24 cellular contexts compared by ENCODE assay signal in the genomic region with DNA sequence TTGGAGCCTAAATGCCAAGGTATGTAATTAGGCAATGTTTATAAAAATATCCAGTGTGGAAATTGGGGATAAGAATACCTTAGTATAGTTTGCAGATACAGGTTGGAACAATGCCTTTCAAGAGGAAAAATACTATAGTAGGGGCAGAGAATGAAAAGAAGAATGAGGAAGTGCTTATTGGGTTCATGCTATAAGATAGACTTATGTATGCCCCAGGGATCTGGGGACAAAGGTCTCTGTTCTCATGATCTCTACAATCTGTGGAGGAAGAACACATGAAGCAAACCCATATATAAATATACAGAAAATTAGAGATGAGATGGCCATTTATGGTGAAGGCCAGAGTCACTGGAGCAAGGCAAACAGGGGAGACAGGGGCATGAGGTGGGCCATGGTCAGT.
"Had no signal": no experiment of that assay in that cellular context is flagged by ENCODE, and none has a peak within 500 bp of the region (broad histone marks: within the 10 kb centered on the region; RNA-seq: fewer than 3 reads in every experiment).

No MANE protein-coding gene starts in this region.

- H3K4me1 ChIP-seq: body of pancreas, breast epithelium had no signal

- H3K27ac Mint-ChIP-seq: activated CD4-positive, alpha-beta T cell treated with anti-CD3 and anti-CD28 coated beads, Interleukin-2, amount 10 ng/mL, durations not matched to agents 24 days and 14 days; activated CD8-positive, alpha-beta T cell treated with anti-CD3 and anti-CD28 coated beads, Interleukin-2, amount 10 ng/mL, durations not matched to agents 7 days and 5 days; activated naive CD4-positive, alpha-beta T cell treated with anti-CD3 and anti-CD28 coated beads, Interleukin-2, amount 50 U/mL, for 72 hours; activated T-cell treated with anti-CD3 and anti-CD28 coated beads, Interleukin-2, amount 50 U/mL, for 24 hours; activated T-helper 2 cell treated with anti-CD3 and anti-CD28 coated beads, Interferon-gamma antibody, Interleukin-2, Interleukin-4, amounts not matched to agents 10 μg/mL and 5 μg/mL and 100 μg/mL, durations not matched to agents 14 hours and 24 hours and 36 hours had no signal

- H3K36me3 Mint-ChIP-seq: activated naive CD4-positive, alpha-beta T cell treated with anti-CD3 and anti-CD28 coated beads, Interleukin-2, amount 50 U/mL, for 72 hours had no signal

- H3K36me3 ChIP-seq: adrenal gland, breast epithelium, MG63 had no signal

- H3K4me3 ChIP-seq: adrenal gland, body of pancreas, breast epithelium, MG63 had no signal

- H3K27me3 ChIP-seq: adrenal gland, body of pancreas, breast epithelium, MG63 had no signal

- ATAC-seq: activated CD8-positive, alpha-beta T cell treated with anti-CD3 and anti-CD28 coated beads, Interleukin-2, amount 10 ng/mL, durations not matched to agents 7 days and 5 days; activated naive CD4-positive, alpha-beta T cell treated with anti-CD3 and anti-CD28 coated beads, Interleukin-2, amount 50 U/mL, for 72 hours; body of pancreas had no signal

- H3K4me3 Mint-ChIP-seq: activated CD4-positive, alpha-beta T cell treated with anti-CD3 and anti-CD28 coated beads, Interleukin-2, amount 10 ng/mL, durations not matched to agents 24 days and 14 days; activated CD8-positive, alpha-beta T cell treated with anti-CD3 and anti-CD28 coated beads, Interleukin-2, amount 10 ng/mL, durations not matched to agents 7 days and 5 days; activated T-cell treated with anti-CD3 and anti-CD28 coated beads, Interleukin-2, amount 50 U/mL, for 24 hours had no signal

- H3K9me3 ChIP-seq: adrenal gland, body of pancreas, breast epithelium, MG63 had no signal

- DNase-seq: activated CD4-positive, alpha-beta T cell treated with anti-CD3 and anti-CD28 coated beads, Interleukin-2, amount 10 ng/mL, durations not matched to agents 24 days and 14 days; activated CD4-positive, alpha-beta T cell treated with anti-CD3 and anti-CD28 coated beads, Interleukin-2, amount 50 U/mL, for 4 hours; activated CD8-positive, alpha-beta T cell treated with anti-CD3 and anti-CD28 coated beads, Interleukin-2, amount 10 ng/mL, durations not matched to agents 7 days and 5 days; activated gamma-delta T cell; activated naive CD4-positive, alpha-beta T cell treated with Interleukin-2 at 50 U/mL for 16 hours; activated T-cell treated with anti-CD3 and anti-CD28 coated beads, Interleukin-2, amount 50 U/mL, for 24 hours; adrenal gland; body of pancreas; Kasumi-1; KG1; MG63; NCI-H1048; NCI-H1105 treated with DMSO at 0.1 percent for 48 hours; NCI-H1436; NCI-H1694; NCI-H1930; NCI-H2081 treated with DMSO at 0.1 percent for 48 hours; NCI-H345; NCI-H524 treated with DMSO at 0.1 percent for 48 hours; Right ventricle myocardium superior; T1000 had no signal

- H3K4me1 Mint-ChIP-seq: activated CD4-positive, alpha-beta T cell treated with anti-CD3 and anti-CD28 coated beads, Interleukin-2, amount 10 ng/mL, durations not matched to agents 24 days and 14 days had no signal

- H3K9me3 Mint-ChIP-seq: activated CD4-positive, alpha-beta T cell treated with anti-CD3 and anti-CD28 coated beads, Interleukin-2, amount 10 ng/mL, durations not matched to agents 24 days and 14 days; activated naive CD4-positive, alpha-beta T cell treated with anti-CD3 and anti-CD28 coated beads, Interleukin-2, amount 50 U/mL, for 72 hours; activated T-cell treated with anti-CD3 and anti-CD28 coated beads, Interleukin-2, amount 50 U/mL, for 24 hours; activated T-helper 2 cell treated with anti-CD3 and anti-CD28 coated beads, Interferon-gamma antibody, Interleukin-2, Interleukin-4, amounts not matched to agents 10 μg/mL and 5 μg/mL and 100 μg/mL, durations not matched to agents 14 hours and 24 hours and 36 hours had no signal

- H3K27ac ChIP-seq: adrenal gland, body of pancreas, breast epithelium had no signal
